Comparison of ENCODE assay signal across 22 cellular contexts in genomic region chr4:82594466-82594865, GRCh38.
"Had no signal": no experiment of that assay in that cellular context is flagged by ENCODE, and none has a peak within 500 bp of the region (broad histone marks: within the 10 kb centered on the region; RNA-seq: fewer than 3 reads in every experiment).

No MANE protein-coding gene starts in this region.

- ATAC-seq: esophagus mucosa; right lobe of liver; stimulated activated naive B cell treated with anti-CD40 and anti-IgM and Interleukin-4, amounts not matched to agents 10 μg/mL and 1 μg/mL and 100 μg/mL, for 72 hours; stimulated activated naive CD8-positive, alpha-beta T cell treated with anti-CD3 and anti-CD28 coated beads, Interleukin-15, amount 100 ng/mL, for 72 hours had no signal

- H3K27ac ChIP-seq: dorsolateral prefrontal cortex, left ventricle myocardium inferior, parathyroid adenoma, prostate gland, right lobe of liver, skin epidermis, thoracic aorta, transverse colon had no signal

- DNase-seq: central memory CD4-positive, alpha-beta T cell; cortex of kidney; dorsolateral prefrontal cortex; effector CD8-positive, alpha-beta T cell; foreskin fibroblast; left ventricle myocardium inferior; mesendoderm; naive B cell; retina; right lobe of liver; stimulated activated CD4-positive, alpha-beta T cell treated with anti-CD3 and anti-CD28 coated beads, Interleukin-2, amount 100 ng/mL, for 24 hours; stimulated activated CD4-positive, alpha-beta T cell treated with anti-CD3 and anti-CD28 coated beads, Interleukin-4, amount 100 ng/mL, for 4 hours; stimulated activated naive B cell treated with anti-CD40 and anti-IgM and Interleukin-4, amounts not matched to agents 10 μg/mL and 1 μg/mL and 100 μg/mL, for 72 hours; stimulated activated naive CD8-positive, alpha-beta T cell treated with anti-CD3 and anti-CD28 coated beads, Interleukin-15, amount 100 ng/mL, for 72 hours; substantia nigra; transverse colon had no signal

- H3K9ac ChIP-seq: parathyroid adenoma had no signal

- H3K36me3 ChIP-seq: left ventricle myocardium inferior, prostate gland, right lobe of liver, thoracic aorta, transverse colon had no signal

- H3K27me3 ChIP-seq: dorsolateral prefrontal cortex, right lobe of liver, transverse colon had no signal

- H3K4me1 ChIP-seq: left ventricle myocardium inferior, parathyroid adenoma, prostate gland, right lobe of liver had no signal

- H2AFZ ChIP-seq: parathyroid adenoma had no signal

- H3K4me3 ChIP-seq: dorsolateral prefrontal cortex, left ventricle myocardium inferior, lung, prostate gland, right lobe of liver, skin epidermis, thoracic aorta, transverse colon had no signal

- H3K9me3 ChIP-seq: left ventricle myocardium inferior, prostate gland, right lobe of liver, thoracic aorta, transverse colon had no signal
